Comparison of ENCODE assay signal across 9 cellular contexts in the genomic region with DNA sequence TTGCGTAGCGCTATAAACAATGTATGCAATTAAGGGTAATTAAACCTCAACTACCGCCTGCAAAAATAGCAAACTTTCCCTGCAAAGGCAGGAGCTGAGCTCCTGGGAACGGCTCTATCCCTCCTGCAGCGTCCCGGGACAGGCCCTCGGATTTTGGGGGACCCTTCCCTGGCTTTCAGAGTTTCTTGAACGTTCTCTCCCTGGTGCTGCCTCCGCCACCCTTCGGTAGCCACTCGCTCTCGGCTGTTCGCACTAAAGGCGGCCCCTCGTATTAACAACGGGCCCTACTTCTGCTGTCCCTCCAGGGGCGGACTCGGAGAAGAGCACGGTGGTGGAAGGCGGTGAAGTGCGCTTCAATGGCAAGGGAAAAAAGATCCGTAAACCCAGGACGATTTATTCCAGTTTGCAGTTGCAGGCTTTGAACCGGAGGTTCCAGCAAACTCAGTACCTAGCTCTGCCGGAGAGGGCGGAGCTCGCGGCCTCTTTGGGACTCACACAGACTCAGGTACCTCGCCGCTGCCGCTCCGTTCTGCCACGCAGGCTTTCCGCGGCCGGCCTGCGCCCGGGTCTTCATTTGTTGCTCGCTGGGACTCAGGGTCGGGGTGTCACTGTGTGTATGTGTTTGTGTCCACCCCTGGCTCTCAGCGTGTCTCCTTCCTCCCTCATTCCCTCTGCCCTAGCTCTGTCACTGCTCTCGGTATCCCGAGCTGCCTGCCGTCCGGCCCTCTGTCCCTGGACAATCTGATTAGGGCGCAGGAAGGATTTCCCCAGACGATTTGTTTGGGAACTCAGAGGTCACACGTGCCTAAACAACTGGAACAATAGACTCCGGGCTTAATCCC. TPM values are rescaled to one million over a fixed set of nuclear protein-coding genes. Genes with fewer than 3 reads are reported as not detected.
DNase-seq lines count a peak whose midpoint lies in the region; ATAC-seq, FAIRE-seq and TF ChIP-seq lines count a peak whose summit lies in the region.
"Had no signal": no experiment of that assay in that cellular context is flagged by ENCODE, and none has a peak within 500 bp of the region (broad histone marks: within the 10 kb centered on the region; RNA-seq: fewer than 3 reads in every experiment).

No MANE protein-coding gene starts in this region.

- H3K79me2 ChIP-seq in KMS-11 (ENCODE audit: insufficient read depth, low read depth), result no peaks in the 10 kb centered on the region

- H3K4me2 ChIP-seq in KMS-11, result peak overlapping the region; percentile 19; the same call in 1 of the 2 replicates

- peaks cover 91% of the 10 kb centered on the region for H3K27me3 Mint-ChIP-seq in activated CD8-positive, alpha-beta T cell treated with anti-CD3 and anti-CD28 coated beads, Interleukin-2, amount 10 ng/mL, durations not matched to agents 7 days and 5 days (ENCODE audit: low read depth)

- no peak overlapping the region for H3K27ac ChIP-seq in KMS-11

- peak overlapping the region; percentile 52 for H3K27ac Mint-ChIP-seq in activated CD8-positive, alpha-beta T cell treated with anti-CD3 and anti-CD28 coated beads, Interleukin-2, amount 10 ng/mL, durations not matched to agents 7 days and 5 days

- no peak for TF ChIP-seq CTCF in KMS-11 (conservative IDR thresholded peaks at IDR 0.05; ENCODE audit: low read depth, low read length)

- H3K9ac ChIP-seq in KMS-11, result no peak overlapping the region

- ATAC-seq in activated CD8-positive, alpha-beta T cell treated with anti-CD3 and anti-CD28 coated beads, Interleukin-2, amount 10 ng/mL, durations not matched to agents 7 days and 5 days, result peak; percentile 54

- peak overlapping the region; percentile 65; the same call in 1 of the 2 replicates for H2AFZ ChIP-seq in KMS-11 (ENCODE audit: low read depth)

- H3K4me3 Mint-ChIP-seq in activated CD8-positive, alpha-beta T cell treated with anti-CD3 and anti-CD28 coated beads, Interleukin-2, amount 10 ng/mL, durations not matched to agents 7 days and 5 days, result peak overlapping the region; percentile 50

- H3K4me3 ChIP-seq in KMS-11 (IDR thresholded peaks at IDR 0.05; ENCODE audit: insufficient read depth, low read depth, low read length), result peak overlapping the region; percentile 20
- H3K4me3 ChIP-seq: lung had no signal

- H3K9me3 Mint-ChIP-seq in activated CD8-positive, alpha-beta T cell treated with anti-CD3 and anti-CD28 coated beads, Interleukin-2, amount 10 ng/mL, durations not matched to agents 7 days and 5 days (ENCODE audit: insufficient read depth), result no peaks in the 10 kb centered on the region

- FAIRE-seq in RCC 7860 (lab: Jason Lieb, UNC), result no peak

- peaks cover 62% of the 10 kb centered on the region for H3K27me3 ChIP-seq in KMS-11 (ENCODE audit: insufficient read depth, low read depth)

- H3K36me3 ChIP-seq in KMS-11 (ENCODE audit: insufficient read depth), result no peaks in the 10 kb centered on the region

- H3K4me1 Mint-ChIP-seq in activated CD8-positive, alpha-beta T cell treated with anti-CD3 and anti-CD28 coated beads, Interleukin-2, amount 10 ng/mL, durations not matched to agents 7 days and 5 days (ENCODE audit: low read depth), result peaks cover 67% of the 10 kb centered on the region

- peaks cover 4% of the 10 kb centered on the region for H3K4me1 ChIP-seq in KMS-11 (ENCODE audit: low read depth, poor library complexity, severe bottlenecking)

- H4K20me1 ChIP-seq in KMS-11 (ENCODE audit: insufficient read depth), result no peaks in the 10 kb centered on the region

- H3K36me3 Mint-ChIP-seq in activated CD8-positive, alpha-beta T cell treated with anti-CD3 and anti-CD28 coated beads, Interleukin-2, amount 10 ng/mL, durations not matched to agents 7 days and 5 days (ENCODE audit: low read depth), result peaks cover 16% of the 10 kb centered on the region

- CTCF ChIA-PET in activated CD8-positive, alpha-beta T cell treated with anti-CD3 and anti-CD28 coated beads, Interleukin-2, amount 10 ng/mL, durations not matched to agents 7 days and 5 days (lab: Charles Lee), result interaction anchor here (1.0 to 4.2 kb wide), 6 partner anchors 9 to 165 kb away, joined by 3 to 51 read pairs (median 4); a partner anchor contains a TSS

- POLR2A ChIA-PET in activated CD8-positive, alpha-beta T cell treated with anti-CD3 and anti-CD28 coated beads, Interleukin-2, amount 10 ng/mL, durations not matched to agents 7 days and 5 days (lab: Charles Lee), result no interaction called here

- DNase-seq in ELF-1 (ENCODE audit: low read depth, low spot score), result peak; percentile 85
- DNase-seq in activated CD8-positive, alpha-beta T cell treated with anti-CD3 and anti-CD28 coated beads, Interleukin-2, amount 10 ng/mL, durations not matched to agents 7 days and 5 days, result peak; percentile 74
- peak; percentile 51 for DNase-seq in glomerular visceral epithelial cell (ENCODE audit: extremely low spot score)
- peak; percentile 67 for DNase-seq in stimulated activated CD8-positive, alpha-beta memory T cell treated with anti-CD3 and anti-CD28 coated beads, Interleukin-4, amount 100 ng/mL, for 48 hours
- DNase-seq in putamen (ENCODE audit: low spot score), result no peak
- DNase-seq in middle frontal gyrus (ENCODE audit: extremely low spot score, low spot score), result no peak
- no peak for DNase-seq in RCC 7860 (ENCODE audit: low spot score)

RNA-seq across cellular contexts. Expression of a gene that starts 1.3 kb away (rescaled TPM):
- not detected for total RNA-seq in activated CD8-positive, alpha-beta T cell treated with anti-CD3 and anti-CD28 coated beads, Interleukin-2, amount 10 ng/mL, durations not matched to agents 7 days and 5 days
- total RNA-seq: lung had no signal

RNA-seq across cellular contexts. Expression of a gene that starts 16.1 kb away (rescaled TPM):
- total RNA-seq in activated CD8-positive, alpha-beta T cell treated with anti-CD3 and anti-CD28 coated beads, Interleukin-2, amount 10 ng/mL, durations not matched to agents 7 days and 5 days, result not detected

Comparison
In these comparisons a context has a peak if more than half of its experiments do, and no peak if none do; other contexts are left out.
1. DNase-seq: peak in ELF-1 (single experiment), activated CD8-positive, alpha-beta T cell treated with anti-CD3 and anti-CD28 coated beads, Interleukin-2, amount 10 ng/mL, durations not matched to agents 7 days and 5 days (single experiment), glomerular visceral epithelial cell (single experiment) and stimulated activated CD8-positive, alpha-beta memory T cell treated with anti-CD3 and anti-CD28 coated beads, Interleukin-4, amount 100 ng/mL, for 48 hours (single experiment); none in putamen (single experiment), middle frontal gyrus (single experiment) and RCC 7860 (single experiment).